In genomic region chr7:21357146-21358097, GRCh38 we compare ENCODE assay signal across 24 cellular contexts.
DNase-seq lines count a peak whose midpoint lies in the region; ATAC-seq and TF ChIP-seq lines count a peak whose summit lies in the region.
"Had no signal": no experiment of that assay in that cellular context is flagged by ENCODE, and none has a peak within 500 bp of the region (broad histone marks: within the 10 kb centered on the region; RNA-seq: fewer than 3 reads in every experiment).

No MANE protein-coding gene starts in this region.

- peaks cover 42% of the 10 kb centered on the region for H3K4me1 ChIP-seq in CD8-positive, alpha-beta T cell (ENCODE audit: insufficient read depth, low read length)
- H3K4me1 ChIP-seq: A549 had no signal

- no peaks in the 10 kb centered on the region for H3K27me3 Mint-ChIP-seq in CD8-positive, alpha-beta T cell (ENCODE audit: low read depth)

- H3K27ac ChIP-seq in CD8-positive, alpha-beta T cell (ENCODE audit: low read depth, low read length), result no peak overlapping the region
- H3K27ac ChIP-seq: A549, thoracic aorta had no signal

- TF ChIP-seq POLR2A in erythroblast (IDR thresholded peaks at IDR 0.05; ENCODE audit: low read length), result no peak

- intact Hi-C loops in CD8-positive, alpha-beta T cell (cut with DNase I, micrococcal nuclease), result loop anchor here in 1 of 2 experiments (5.0 kb wide), 1 partner anchor 70 kb away; the partner anchor contains the start of gene SP4

- no peaks in the 10 kb centered on the region for H3K36me3 ChIP-seq in CD8-positive, alpha-beta T cell (ENCODE audit: insufficient read depth, low read length)
- H3K36me3 ChIP-seq: spleen, thoracic aorta had no signal

- POLR2A ChIA-PET in CD8-positive, alpha-beta T cell (lab: Charles Lee), result no interaction called here

- CTCF ChIA-PET in CD8-positive, alpha-beta T cell (lab: Charles Lee), result no interaction called here

- no peaks in the 10 kb centered on the region for H3K27me3 ChIP-seq in CD8-positive, alpha-beta T cell (ENCODE audit: insufficient read depth, low read length)
- H3K27me3 ChIP-seq: spleen had no signal

- DNase-seq in NOMO-1 (lab: John Stamatoyannopoulos, UW; ENCODE audit: unreplicated experiment in 2 of 2) (peak; percentile 10 to 19), NOMO-1 treated with dmso at 0.1 percent for 144 hours (lab: John Stamatoyannopoulos, UW; ENCODE audit: unreplicated experiment) (no peak), SKM-1 (lab: John Stamatoyannopoulos, UW; ENCODE audit: unreplicated experiment) (peak; percentile 25), erythroblast (lab: John Stamatoyannopoulos, UW) (peak; percentile 66 to 89), HCEC 1CT (no peak)
- DNase-seq in CD8-positive, alpha-beta T cell, result no peak
- DNase-seq: activated T-cell treated with anti-CD3 and anti-CD28 coated beads, Interleukin-2, amount 50 U/mL, for 1 hour; C1 segment of cervical spinal cord; cortex of kidney; DMS53; foreskin melanocyte; NCI-H1694 treated with DMSO at 0.1 percent for 48 hours; NCI-H2227 treated with DMSO at 0.1 percent for 48 hours; NK-92 treated with Interleukin-12 subunit alpha and Interleukin-12 subunit beta, amount 100 ng/mL, for 24 hours; spleen; T-helper 9 cell had no signal

- H3K4me3 Mint-ChIP-seq in CD8-positive, alpha-beta T cell, result no peak overlapping the region
- H3K4me3 Mint-ChIP-seq: brain, neural crest cell had no signal

- peak overlapping the region; percentile 24 for H3K27ac Mint-ChIP-seq in CD8-positive, alpha-beta T cell
- H3K27ac Mint-ChIP-seq: activated naive CD4-positive, alpha-beta T cell treated with anti-CD3 and anti-CD28 coated beads, Interleukin-2, amount 50 U/mL, for 72 hours; brain had no signal

- no peak overlapping the region for H3K4me3 ChIP-seq in CD8-positive, alpha-beta T cell (ENCODE audit: low read depth, low read length)
- H3K4me3 ChIP-seq: A549, spleen, thoracic aorta had no signal

- H3K36me3 Mint-ChIP-seq in CD8-positive, alpha-beta T cell, result no peaks in the 10 kb centered on the region
- H3K36me3 Mint-ChIP-seq: brain had no signal

- no peak for TF ChIP-seq CTCF in CD8-positive, alpha-beta T cell (IDR thresholded peaks at IDR 0.05)

- no peak for ATAC-seq in CD8-positive, alpha-beta T cell
- ATAC-seq in GM19455 (IDR thresholded peaks at IDR 0.05; ENCODE audit: unreplicated experiment) (no peak), GM21390 (IDR thresholded peaks at IDR 0.05; ENCODE audit: unreplicated experiment) (no peak)
- ATAC-seq: A549; activated naive CD4-positive, alpha-beta T cell treated with anti-CD3 and anti-CD28 coated beads, Interleukin-2, amount 50 U/mL, for 72 hours; Right ventricle myocardium inferior had no signal

- H3K9me3 Mint-ChIP-seq in CD8-positive, alpha-beta T cell, result no peaks in the 10 kb centered on the region
- H3K9me3 Mint-ChIP-seq: neural crest cell had no signal

- H3K9me3 ChIP-seq in CD8-positive, alpha-beta T cell (ENCODE audit: low read length), result no peaks in the 10 kb centered on the region
- H3K9me3 ChIP-seq: A549, spleen, thoracic aorta had no signal

- peaks cover 81% of the 10 kb centered on the region for H3K4me1 Mint-ChIP-seq in CD8-positive, alpha-beta T cell (ENCODE audit: low read depth)
- H3K4me1 Mint-ChIP-seq: brain, neural crest cell had no signal

Comparison
In these comparisons a context has a peak if more than half of its experiments do, and no peak if none do; other contexts are left out.
1. DNase-seq: peak in NOMO-1 (2 of 2), SKM-1 (single experiment) and erythroblast (2 of 2); none in NOMO-1 treated with dmso at 0.1 percent for 144 hours (single experiment), CD8-positive, alpha-beta T cell (0 of 7) and HCEC 1CT (single experiment).